Comparison of ENCODE assay signal across 11 cellular contexts in the genomic region with DNA sequence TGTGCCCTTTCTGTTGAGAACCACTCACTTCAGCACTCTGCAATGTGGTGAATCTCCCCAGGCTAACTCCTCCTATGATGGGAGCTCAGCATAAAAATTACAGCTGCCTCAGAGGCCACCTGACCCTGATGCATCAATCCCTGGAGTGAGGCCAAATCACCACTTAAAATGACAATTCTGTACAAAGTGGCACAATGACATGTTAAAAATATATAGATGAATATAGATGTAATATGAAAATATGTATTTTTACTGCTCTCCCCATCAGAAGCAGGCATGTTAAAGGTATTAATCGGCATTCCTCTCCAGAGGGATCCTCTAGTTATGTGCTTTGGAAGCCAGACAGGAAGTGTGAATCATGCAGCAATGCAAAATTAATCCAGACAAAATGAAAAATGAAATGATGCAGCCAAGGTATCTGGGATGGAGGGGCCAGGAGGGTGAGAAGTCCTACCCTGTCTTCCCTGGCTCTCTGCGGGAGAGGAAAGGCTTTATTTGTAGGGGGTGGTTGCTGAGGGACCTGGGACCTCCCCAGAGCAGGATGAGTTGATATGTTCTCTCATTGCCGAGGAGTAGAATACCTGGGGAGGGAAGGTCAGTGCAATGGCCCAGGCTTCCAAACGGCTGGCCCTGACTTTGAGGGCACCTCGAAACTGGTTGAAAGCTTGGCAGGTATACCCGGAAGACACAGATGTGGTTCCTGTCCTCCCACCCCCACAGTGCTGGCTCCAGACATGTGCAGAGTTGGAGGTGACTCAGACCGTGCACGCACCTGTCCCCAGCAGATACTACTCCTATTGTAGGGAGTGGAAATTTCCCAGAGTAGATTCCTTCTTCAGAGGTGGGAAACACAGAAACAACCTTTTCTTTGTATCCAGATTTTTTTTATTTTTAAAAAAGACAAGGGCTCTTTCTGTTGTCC.
DNase-seq lines count a peak whose midpoint lies in the region; ATAC-seq, FAIRE-seq and TF ChIP-seq lines count a peak whose summit lies in the region.
"Had no signal": no experiment of that assay in that cellular context is flagged by ENCODE, and none has a peak within 500 bp of the region (broad histone marks: within the 10 kb centered on the region; RNA-seq: fewer than 3 reads in every experiment).

No MANE protein-coding gene starts in this region.

- CTCF ChIA-PET in activated CD4-positive, alpha-beta memory T cell treated with anti-CD3 and anti-CD28 coated beads for 36 hours (lab: Charles Lee) = no interaction called here

- no peaks in the 10 kb centered on the region for H3K9me3 Mint-ChIP-seq in activated CD4-positive, alpha-beta memory T cell treated with anti-CD3 and anti-CD28 coated beads for 36 hours
- H3K9me3 Mint-ChIP-seq: activated T-cell treated with anti-CD3 and anti-CD28 coated beads, Interleukin-2, amount 50 U/mL, for 4 hours; nephron progenitor cell had no signal

- H3K27ac Mint-ChIP-seq in activated CD4-positive, alpha-beta memory T cell treated with anti-CD3 and anti-CD28 coated beads for 36 hours = no peak overlapping the region
- H3K27ac Mint-ChIP-seq: nephron progenitor cell had no signal

- H3K36me3 ChIP-seq in psoas muscle (ENCODE audit: insufficient read depth in 1 of 2, low read depth in 1 of 2) = no peaks in the 10 kb centered on the region
- no peaks in the 10 kb centered on the region for H3K36me3 ChIP-seq in colonic mucosa
- no peaks in the 10 kb centered on the region for H3K36me3 ChIP-seq in suprapubic skin

- H3K4me1 Mint-ChIP-seq in activated CD4-positive, alpha-beta memory T cell treated with anti-CD3 and anti-CD28 coated beads for 36 hours (ENCODE audit: low read depth) = no peaks in the 10 kb centered on the region

- no peak overlapping the region for H3K4me3 Mint-ChIP-seq in activated CD4-positive, alpha-beta memory T cell treated with anti-CD3 and anti-CD28 coated beads for 36 hours
- H3K4me3 Mint-ChIP-seq: activated T-cell treated with anti-CD3 and anti-CD28 coated beads, Interleukin-2, amount 50 U/mL, for 4 hours; nephron progenitor cell had no signal

- no peak for TF ChIP-seq POLR2A in H54 (IDR thresholded peaks at IDR 0.05; ENCODE audit: low read depth, low read length)
- no peak for TF ChIP-seq POLR2A in suprapubic skin (IDR thresholded peaks at IDR 0.05)

- TF ChIP-seq CTCF in dorsolateral prefrontal cortex (IDR thresholded peaks at IDR 0.05 in 54 of 56, conservative IDR thresholded peaks at IDR 0.05 in 2 of 56; ENCODE audit: low read depth in 1 of 56, partially characterized antibody in 56 of 56) (no peak), psoas muscle (IDR thresholded peaks at IDR 0.05) (no peak), colonic mucosa (IDR thresholded peaks at IDR 0.05) (no peak), suprapubic skin (IDR thresholded peaks at IDR 0.05) (no peak)

- H3K4me3 ChIP-seq in dorsolateral prefrontal cortex (no peak overlapping the region), psoas muscle (no peak overlapping the region), colonic mucosa (no peak overlapping the region), suprapubic skin (no peak overlapping the region)

- no peaks in the 10 kb centered on the region for H3K36me3 Mint-ChIP-seq in activated CD4-positive, alpha-beta memory T cell treated with anti-CD3 and anti-CD28 coated beads for 36 hours

- FAIRE-seq in H54 (lab: Jason Lieb, UNC) = no peak

- intact Hi-C loops in dorsolateral prefrontal cortex (cut with DNase I) = no loop called here
- intact Hi-C loops in psoas muscle (cut with DNase I) = no loop called here
- intact Hi-C loops in activated CD4-positive, alpha-beta memory T cell treated with anti-CD3 and anti-CD28 coated beads for 36 hours (cut with micrococcal nuclease) = no loop called here
- intact Hi-C loops in colonic mucosa (cut with DNase I) = no loop called here

- POLR2A ChIA-PET in activated CD4-positive, alpha-beta memory T cell treated with anti-CD3 and anti-CD28 coated beads for 36 hours (lab: Charles Lee) = no interaction called here

- peaks cover 11% of the 10 kb centered on the region for H3K4me1 ChIP-seq in psoas muscle
- no peaks in the 10 kb centered on the region for H3K4me1 ChIP-seq in colonic mucosa
- peaks cover 15% of the 10 kb centered on the region for H3K4me1 ChIP-seq in suprapubic skin

- H3K27me3 ChIP-seq in dorsolateral prefrontal cortex = no peaks in the 10 kb centered on the region
- no peaks in the 10 kb centered on the region for H3K27me3 ChIP-seq in psoas muscle (ENCODE audit: insufficient read depth in 3 of 3, low read length in 2 of 3)
- H3K27me3 ChIP-seq in colonic mucosa = no peaks in the 10 kb centered on the region
- peaks cover 2% of the 10 kb centered on the region for H3K27me3 ChIP-seq in suprapubic skin

- ATAC-seq in psoas muscle (peak; percentile 47 to 65 (median 53)), GM19023 (IDR thresholded peaks at IDR 0.05; ENCODE audit: unreplicated experiment) (no peak)
- ATAC-seq: activated T-cell treated with anti-CD3 and anti-CD28 coated beads, Interleukin-2, amount 50 U/mL, for 4 hours had no signal

- H3K9me3 ChIP-seq in psoas muscle (no peaks in the 10 kb centered on the region), colonic mucosa (no peaks in the 10 kb centered on the region), suprapubic skin (no peaks in the 10 kb centered on the region)

- H3K27me3 Mint-ChIP-seq in activated CD4-positive, alpha-beta memory T cell treated with anti-CD3 and anti-CD28 coated beads for 36 hours = peaks cover 5% of the 10 kb centered on the region

- DNase-seq in H54 (ENCODE audit: insufficient read length, low spot score) (peak; percentile 29), NCI-H2227 treated with DMSO at 0.1 percent for 48 hours (lab: John Stamatoyannopoulos, UW) (peak; percentile 67), dorsolateral prefrontal cortex (peak in 1 of 10 donors; percentile 57), psoas muscle (no peak), colonic mucosa (no peak), suprapubic skin (ENCODE audit: low spot score in 2 of 2) (no peak)
- no peak for DNase-seq in activated CD4-positive, alpha-beta memory T cell treated with anti-CD3 and anti-CD28 coated beads for 36 hours
- DNase-seq: activated T-cell treated with anti-CD3 and anti-CD28 coated beads, Interleukin-2, amount 50 U/mL, for 4 hours; nephron progenitor cell; SIG-M5 had no signal

- H3K27ac ChIP-seq in dorsolateral prefrontal cortex = peak overlapping the region in 42 of 59 donors; percentile 0 to 77 (median 40)
- no peak overlapping the region for H3K27ac ChIP-seq in psoas muscle
- no peak overlapping the region for H3K27ac ChIP-seq in colonic mucosa
- no peak overlapping the region for H3K27ac ChIP-seq in suprapubic skin

- no peak overlapping the region for H3K9ac ChIP-seq in colonic mucosa (ENCODE audit: low read depth in 2 of 2, low read length in 2 of 2)

- 35 to 43% (median 40%) methylated on average over 8 of the region's 8 CpGs for WGBS in psoas muscle, 3 donors
- 21% methylated on average over 8 of the region's 8 CpGs for WGBS in suprapubic skin

- no peak for TF ChIP-seq EP300 in suprapubic skin (IDR thresholded peaks at IDR 0.05)

Comparison
In these comparisons a context has a peak if more than half of its experiments do, and no peak if none do; other contexts are left out.
1. DNase-seq: peak in H54 (single experiment) and NCI-H2227 treated with DMSO at 0.1 percent for 48 hours (single experiment); none in psoas muscle (0 of 2), activated CD4-positive, alpha-beta memory T cell treated with anti-CD3 and anti-CD28 coated beads for 36 hours (single experiment), colonic mucosa (single experiment) and suprapubic skin (0 of 2).
2. H3K27ac ChIP-seq: peak in dorsolateral prefrontal cortex (42 of 59); none in psoas muscle (single experiment), colonic mucosa (single experiment) and suprapubic skin (single experiment).